In the genomic region with DNA sequence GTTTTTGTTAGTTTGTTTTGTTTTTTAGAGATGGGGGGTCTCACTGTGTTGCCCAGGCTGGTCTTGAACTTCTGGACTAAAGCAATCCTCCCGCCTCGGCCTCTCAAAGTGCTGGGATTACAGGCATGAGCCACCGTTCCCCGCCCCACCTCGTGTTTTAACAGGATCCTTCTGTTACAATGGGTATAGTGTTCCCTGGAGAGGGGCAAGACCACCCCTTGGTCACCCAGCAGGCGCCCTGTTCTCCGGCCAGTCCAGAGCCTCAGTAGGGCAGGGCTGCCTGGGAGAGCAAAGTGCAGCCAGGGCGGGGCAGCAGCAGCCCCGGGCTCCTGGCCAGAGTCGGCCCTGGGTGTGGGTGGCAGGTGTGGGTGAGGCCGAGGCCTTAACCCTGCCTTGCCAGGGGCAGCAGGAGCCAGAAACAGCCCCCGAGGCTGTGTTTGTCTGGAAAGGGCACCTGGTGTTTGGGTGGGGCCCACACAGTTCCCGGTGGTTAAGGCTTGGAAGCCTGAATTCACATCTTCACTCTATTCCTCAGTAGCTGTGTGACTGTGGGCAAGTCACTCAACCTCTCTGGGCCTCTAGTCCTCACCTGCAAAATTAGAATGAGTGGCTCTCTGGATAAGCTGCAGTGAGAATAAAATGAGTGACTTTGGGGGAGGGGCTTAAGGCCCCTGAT, we compare ENCODE assay signal across 1 cellular context.
TF ChIP-seq lines count a peak whose summit lies in the region.

No MANE protein-coding gene starts in this region.

TF ChIP-seq in liver, 16 proteins besides CTCF, POLR2A, EP300 and RAD21 (continued from another document):
- TF ChIP-seq, protein P1, sequence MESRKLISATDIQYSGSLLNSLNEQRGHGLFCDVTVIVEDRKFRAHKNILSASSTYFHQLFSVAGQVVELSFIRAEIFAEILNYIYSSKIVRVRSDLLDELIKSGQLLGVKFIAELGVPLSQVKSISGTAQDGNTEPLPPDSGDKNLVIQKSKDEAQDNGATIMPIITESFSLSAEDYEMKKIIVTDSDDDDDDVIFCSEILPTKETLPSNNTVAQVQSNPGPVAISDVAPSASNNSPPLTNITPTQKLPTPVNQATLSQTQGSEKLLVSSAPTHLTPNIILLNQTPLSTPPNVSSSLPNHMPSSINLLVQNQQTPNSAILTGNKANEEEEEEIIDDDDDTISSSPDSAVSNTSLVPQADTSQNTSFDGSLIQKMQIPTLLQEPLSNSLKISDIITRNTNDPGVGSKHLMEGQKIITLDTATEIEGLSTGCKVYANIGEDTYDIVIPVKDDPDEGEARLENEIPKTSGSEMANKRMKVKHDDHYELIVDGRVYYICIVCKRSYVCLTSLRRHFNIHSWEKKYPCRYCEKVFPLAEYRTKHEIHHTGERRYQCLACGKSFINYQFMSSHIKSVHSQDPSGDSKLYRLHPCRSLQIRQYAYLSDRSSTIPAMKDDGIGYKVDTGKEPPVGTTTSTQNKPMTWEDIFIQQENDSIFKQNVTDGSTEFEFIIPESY (IDR thresholded peaks at IDR 0.05), result no peak
- TF ChIP-seq EGR1 (IDR thresholded peaks at IDR 0.05; ENCODE audit: low read depth in 2 of 2) (peak; percentile 14 to 67), RXRA (IDR thresholded peaks at IDR 0.05) (peak; percentile 5 to 39)
